23 cellular contexts compared by ENCODE assay signal in genomic region chr16:89398924-89399323, GRCh38.
DNase-seq lines count a peak whose midpoint lies in the region; ATAC-seq, FAIRE-seq and TF ChIP-seq lines count a peak whose summit lies in the region.
"Had no signal": no experiment of that assay in that cellular context is flagged by ENCODE, and none has a peak within 500 bp of the region (broad histone marks: within the 10 kb centered on the region; RNA-seq: fewer than 3 reads in every experiment).

No MANE protein-coding gene starts in this region.

- peaks cover 10% of the 10 kb centered on the region for H3K36me3 ChIP-seq in CD4-positive, CD25-positive, alpha-beta regulatory T cell (ENCODE audit: control insufficient read depth, insufficient read depth, low read length)
- H3K36me3 ChIP-seq: left ventricle myocardium inferior, thoracic aorta had no signal

- POLR2A ChIA-PET in naive thymus-derived CD8-positive, alpha-beta T cell (lab: Charles Lee): interaction anchor here (0.9 to 1.1 kb wide), 2 partner anchors 10 to 90 kb away, joined by 3 to 4 read pairs; no protein-coding TSS in a partner anchor

- H3K27me3 Mint-ChIP-seq in CD4-positive, CD25-positive, alpha-beta regulatory T cell: no peaks in the 10 kb centered on the region
- no peaks in the 10 kb centered on the region for H3K27me3 Mint-ChIP-seq in activated naive CD8-positive, alpha-beta T cell treated with anti-CD3 and anti-CD28 coated beads, Interleukin-2, amount 50 U/mL, for 24 hours
- no peaks in the 10 kb centered on the region for H3K27me3 Mint-ChIP-seq in naive thymus-derived CD8-positive, alpha-beta T cell

- H3K27ac ChIP-seq in CD4-positive, CD25-positive, alpha-beta regulatory T cell (ENCODE audit: insufficient read depth, low read length, poor library complexity, severe bottlenecking): no peak overlapping the region
- H3K27ac ChIP-seq: left ventricle myocardium inferior, SJCRH30, thoracic aorta had no signal

- H3K4me3 Mint-ChIP-seq in CD4-positive, CD25-positive, alpha-beta regulatory T cell: peak overlapping the region in 3 of 4 donors; percentile 52 to 67 (median 54)
- no peak overlapping the region for H3K4me3 Mint-ChIP-seq in activated naive CD8-positive, alpha-beta T cell treated with anti-CD3 and anti-CD28 coated beads, Interleukin-2, amount 50 U/mL, for 24 hours
- H3K4me3 Mint-ChIP-seq in naive thymus-derived CD8-positive, alpha-beta T cell: peak overlapping the region in 8 of 10 donors; percentile 18 to 75 (median 32)

- no peak for FAIRE-seq in GM12891 (lab: Jason Lieb, UNC)
- FAIRE-seq: G401.6, small intestine had no signal

- TF ChIP-seq POLR2A in GM12891 (IDR thresholded peaks at IDR 0.05; ENCODE audit: low read depth, low read length): no peak

- H3K4me3 ChIP-seq in CD4-positive, CD25-positive, alpha-beta regulatory T cell (ENCODE audit: low read depth, low read length): peak overlapping the region; percentile 0
- H3K4me3 ChIP-seq: left ventricle myocardium inferior, SJCRH30, thoracic aorta had no signal

- no peak for ATAC-seq in CD4-positive, CD25-positive, alpha-beta regulatory T cell (ENCODE audit: low read depth in 2 of 2)
- no peak for ATAC-seq in activated naive CD8-positive, alpha-beta T cell treated with anti-CD3 and anti-CD28 coated beads, Interleukin-2, amount 50 U/mL, for 24 hours
- ATAC-seq in naive thymus-derived CD8-positive, alpha-beta T cell: no peak
- no peak for ATAC-seq in GM18870 (IDR thresholded peaks at IDR 0.05; ENCODE audit: unreplicated experiment)
- ATAC-seq: PC-3 had no signal

- no peaks in the 10 kb centered on the region for H3K27me3 ChIP-seq in CD4-positive, CD25-positive, alpha-beta regulatory T cell (ENCODE audit: control insufficient read depth, insufficient read depth, low read length)
- H3K27me3 ChIP-seq: SJCRH30 had no signal

- peak overlapping the region; percentile 47 to 82 (median 80) for H3K27ac Mint-ChIP-seq in CD4-positive, CD25-positive, alpha-beta regulatory T cell
- H3K27ac Mint-ChIP-seq in activated naive CD8-positive, alpha-beta T cell treated with anti-CD3 and anti-CD28 coated beads, Interleukin-2, amount 50 U/mL, for 24 hours: peak overlapping the region; percentile 57
- peak overlapping the region; percentile 38 to 88 (median 77) for H3K27ac Mint-ChIP-seq in naive thymus-derived CD8-positive, alpha-beta T cell

- no peak for DNase-seq in CD4-positive, CD25-positive, alpha-beta regulatory T cell
- DNase-seq in GM12891 (ENCODE audit: insufficient read length, low spot score) (no peak), SW480 (ENCODE audit: low spot score) (no peak), Ammon's horn (ENCODE audit: low spot score) (no peak), NOMO-1 treated with dmso at 0.1 percent for 144 hours (lab: John Stamatoyannopoulos, UW; ENCODE audit: unreplicated experiment) (no peak)
- no peak for DNase-seq in activated naive CD8-positive, alpha-beta T cell treated with anti-CD3 and anti-CD28 coated beads, Interleukin-2, amount 50 U/mL, for 24 hours
- DNase-seq in naive thymus-derived CD8-positive, alpha-beta T cell: no peak
- DNase-seq: activated CD4-positive, alpha-beta T cell treated with anti-CD3 and anti-CD28 coated beads for 4 hours; activated T-cell treated with anti-CD3 and anti-CD28 coated beads, Interleukin-2, amount 50 U/mL, for 1 hour; amygdala; central memory CD4-positive, alpha-beta T cell; DMS 273 treated with DMSO at 0.1 percent for 48 hours; effector CD4-positive, alpha-beta T cell; left ventricle myocardium inferior; NCI-H2171 treated with DMSO at 0.1 percent for 48 hours; NCI-H774; PC-3; SJCRH30; small intestine; stimulated activated CD8-positive, alpha-beta memory T cell treated with anti-CD3 and anti-CD28 coated beads, Interleukin-4, amount 100 ng/mL, for 48 hours had no signal

- H3K9me3 Mint-ChIP-seq in CD4-positive, CD25-positive, alpha-beta regulatory T cell: no peaks in the 10 kb centered on the region
- no peaks in the 10 kb centered on the region for H3K9me3 Mint-ChIP-seq in activated naive CD8-positive, alpha-beta T cell treated with anti-CD3 and anti-CD28 coated beads, Interleukin-2, amount 50 U/mL, for 24 hours
- H3K9me3 Mint-ChIP-seq in naive thymus-derived CD8-positive, alpha-beta T cell: no peaks in the 10 kb centered on the region

- H3K4me1 Mint-ChIP-seq in CD4-positive, CD25-positive, alpha-beta regulatory T cell: peaks cover 19 to 86% (median 53%) of the 10 kb centered on the region in 4 donors
- peaks cover 66% of the 10 kb centered on the region for H3K4me1 Mint-ChIP-seq in activated naive CD8-positive, alpha-beta T cell treated with anti-CD3 and anti-CD28 coated beads, Interleukin-2, amount 50 U/mL, for 24 hours
- H3K4me1 Mint-ChIP-seq in naive thymus-derived CD8-positive, alpha-beta T cell: peaks cover 32 to 81% (median 77%) of the 10 kb centered on the region in 4 donors

- H3K4me1 ChIP-seq in CD4-positive, CD25-positive, alpha-beta regulatory T cell (ENCODE audit: control insufficient read depth, insufficient read depth, low read length, poor library complexity, severe bottlenecking): peaks cover 46% of the 10 kb centered on the region

- H3K36me3 Mint-ChIP-seq in CD4-positive, CD25-positive, alpha-beta regulatory T cell: peaks cover 8% of the 10 kb centered on the region
- peaks cover 8% of the 10 kb centered on the region for H3K36me3 Mint-ChIP-seq in activated naive CD8-positive, alpha-beta T cell treated with anti-CD3 and anti-CD28 coated beads, Interleukin-2, amount 50 U/mL, for 24 hours (ENCODE audit: low read depth)
- H3K36me3 Mint-ChIP-seq in naive thymus-derived CD8-positive, alpha-beta T cell: peaks cover 0 to 16% (median 2%) of the 10 kb centered on the region in 3 donors

- H3K9me3 ChIP-seq in CD4-positive, CD25-positive, alpha-beta regulatory T cell (ENCODE audit: control insufficient read depth in 2 of 2, low read length in 2 of 2): no peaks in the 10 kb centered on the region
- H3K9me3 ChIP-seq: left ventricle myocardium inferior, SJCRH30, thoracic aorta had no signal

TF ChIP-seq in GM12891, 5 proteins besides CTCF, POLR2A, EP300 and RAD21:
- TF ChIP-seq POU2F2 (IDR thresholded peaks at IDR 0.05; ENCODE audit: low read depth, low read length) (no peak), TAF1 (IDR thresholded peaks at IDR 0.05; ENCODE audit: low read depth, low read length) (no peak), POLR2AphosphoS5 (IDR thresholded peaks at IDR 0.05; ENCODE audit: low read depth, low read length) (0 out of 2 replicates have a peak, but pooled peaks have one; percentile 5), PAX5 (IDR thresholded peaks at IDR 0.05; ENCODE audit: insufficient read depth, low read length, severe bottlenecking) (no peak), SPI1 (IDR thresholded peaks at IDR 0.05; ENCODE audit: low read depth, low read length) (no peak)
